Comparison of ENCODE assay signal across 8 cellular contexts in genomic region chr7:33061282-33061928, GRCh38. TPM values are rescaled to one million over a fixed set of nuclear protein-coding genes. Genes with fewer than 3 reads are reported as not detected.
A peak's percentile ranks its signal among the peaks of the same experiment; 100 is the strongest.
DNase-seq lines count a peak whose midpoint lies in the region; ATAC-seq, FAIRE-seq and TF ChIP-seq lines count a peak whose summit lies in the region.

No MANE protein-coding gene starts in this region.

- H3K4me3 Mint-ChIP-seq in activated T-cell treated with anti-CD3 and anti-CD28 coated beads, Interleukin-2, amount 50 U/mL, for 4 hours: peak overlapping the region; percentile 94
- peak overlapping the region; percentile 95 for H3K4me3 Mint-ChIP-seq in activated CD8-positive, alpha-beta T cell treated with anti-CD3 and anti-CD28 coated beads for 36 hours

- H3K9me3 Mint-ChIP-seq in activated T-cell treated with anti-CD3 and anti-CD28 coated beads, Interleukin-2, amount 50 U/mL, for 4 hours: peaks cover 7% of the 10 kb centered on the region
- peaks cover 8% of the 10 kb centered on the region for H3K9me3 Mint-ChIP-seq in activated CD8-positive, alpha-beta T cell treated with anti-CD3 and anti-CD28 coated beads for 36 hours

- no peak for DNase-seq in activated T-cell treated with anti-CD3 and anti-CD28 coated beads, Interleukin-2, amount 50 U/mL, for 4 hours
- no peak for DNase-seq in activated T-cell treated with anti-CD3 and anti-CD28 coated beads for 4 hours
- DNase-seq in activated CD8-positive, alpha-beta T cell treated with anti-CD3 and anti-CD28 coated beads for 36 hours: no peak
- DNase-seq in kidney: no peak
- no peak for DNase-seq in tibial nerve (ENCODE audit: low spot score in 2 of 2)
- DNase-seq in islet precursor cell: no peak

- peak overlapping the region; percentile 86 for H3K27ac Mint-ChIP-seq in activated CD8-positive, alpha-beta T cell treated with anti-CD3 and anti-CD28 coated beads for 36 hours

- H3K4me1 Mint-ChIP-seq in activated T-cell treated with anti-CD3 and anti-CD28 coated beads, Interleukin-2, amount 50 U/mL, for 4 hours (ENCODE audit: low read depth): peaks cover 42% of the 10 kb centered on the region
- peaks cover 29% of the 10 kb centered on the region for H3K4me1 Mint-ChIP-seq in activated CD8-positive, alpha-beta T cell treated with anti-CD3 and anti-CD28 coated beads for 36 hours (ENCODE audit: low read depth)

- H3K4me1 ChIP-seq in kidney (ENCODE audit: control insufficient read depth in 1 of 2, insufficient read depth in 1 of 2, low read depth in 1 of 2, low read length in 2 of 2) (peaks cover 2% of the 10 kb centered on the region in 2 donors), tibial nerve (peaks cover 0 to 40% (median 12%) of the 10 kb centered on the region in 4 donors)

- CTCF ChIA-PET in activated CD8-positive, alpha-beta T cell treated with anti-CD3 and anti-CD28 coated beads for 36 hours (lab: Charles Lee): interaction anchor here (1.0 to 5.6 kb wide), 4 partner anchors 8 to 215 kb away, joined by 3 to 41 read pairs (median 8); partner anchors contain the start of gene RP9

- H3K4me3 ChIP-seq in kidney (ENCODE audit: low read length in 2 of 2) (peak overlapping the region; percentile 84 to 86), tibial nerve (peak overlapping the region; percentile 70 to 99 (median 81))

- H3K27ac ChIP-seq in kidney (ENCODE audit: low read depth in 2 of 2, low read length in 2 of 2) (no peak overlapping the region), tibial nerve (peak overlapping the region in 1 of 4 donors; percentile 97)

- H3K36me3 ChIP-seq in kidney (ENCODE audit: control insufficient read depth in 1 of 2, insufficient read depth in 2 of 2, low read length in 2 of 2) (no peaks in the 10 kb centered on the region), tibial nerve (no peaks in the 10 kb centered on the region)

- peaks cover 0 to 4% of the 10 kb centered on the region in 2 donors for H3K9me3 ChIP-seq in kidney (ENCODE audit: control insufficient read depth in 1 of 2, low read length in 2 of 2)
- H3K9me3 ChIP-seq in tibial nerve: peaks cover 0 to 12% (median 0%) of the 10 kb centered on the region in 4 donors

- peak overlapping the region; percentile 25 to 75 for H3K9ac ChIP-seq in kidney (ENCODE audit: low read length in 2 of 2)

- no peak for TF ChIP-seq EP300 in tibial nerve (IDR thresholded peaks at IDR 0.05)

- H3K27me3 ChIP-seq in tibial nerve: no peaks in the 10 kb centered on the region

- FAIRE-seq in kidney (lab: Jason Lieb, UNC): no peak

- peaks cover 2% of the 10 kb centered on the region for H3K27me3 Mint-ChIP-seq in activated T-cell treated with anti-CD3 and anti-CD28 coated beads, Interleukin-2, amount 50 U/mL, for 4 hours (ENCODE audit: low read depth)
- no peaks in the 10 kb centered on the region for H3K27me3 Mint-ChIP-seq in activated CD8-positive, alpha-beta T cell treated with anti-CD3 and anti-CD28 coated beads for 36 hours

- ATAC-seq in activated T-cell treated with anti-CD3 and anti-CD28 coated beads, Interleukin-2, amount 50 U/mL, for 4 hours: no peak
- no peak for ATAC-seq in activated CD8-positive, alpha-beta T cell treated with anti-CD3 and anti-CD28 coated beads for 36 hours
- ATAC-seq in HG02884 (IDR thresholded peaks at IDR 0.05; ENCODE audit: unreplicated experiment) (no peak), HG03097 (IDR thresholded peaks at IDR 0.05; ENCODE audit: low FRiP score, unreplicated experiment) (no peak)

- H3K36me3 Mint-ChIP-seq in activated T-cell treated with anti-CD3 and anti-CD28 coated beads, Interleukin-2, amount 50 U/mL, for 4 hours (ENCODE audit: insufficient read depth): peaks cover 16% of the 10 kb centered on the region
- peaks cover 28% of the 10 kb centered on the region for H3K36me3 Mint-ChIP-seq in activated CD8-positive, alpha-beta T cell treated with anti-CD3 and anti-CD28 coated beads for 36 hours (ENCODE audit: low read depth)

- WGBS in tibial nerve, 2 donors: 29 to 30% methylated on average over 7 of the region's 7 CpGs

- no peak for TF ChIP-seq POLR2A in tibial nerve (IDR thresholded peaks at IDR 0.05)

- intact Hi-C loops in activated CD8-positive, alpha-beta T cell treated with anti-CD3 and anti-CD28 coated beads for 36 hours (cut with micrococcal nuclease): loop anchor here (5.0 kb wide), 1 partner anchor 46 kb away; the partner anchor contains the start of gene RP9
- intact Hi-C loops in kidney (cut with DNase I): no loop called here

- POLR2A ChIA-PET in activated CD8-positive, alpha-beta T cell treated with anti-CD3 and anti-CD28 coated beads for 36 hours (lab: Charles Lee): interaction anchor here (0.6 to 3.1 kb wide), 9 partner anchors 12 to 170 kb away, joined by 3 to 20 read pairs (median 4); partner anchors contain the start of gene KBTBD2

- no peak for TF ChIP-seq CTCF in activated CD8-positive, alpha-beta T cell treated with anti-CD3 and anti-CD28 coated beads for 36 hours (IDR thresholded peaks at IDR 0.05)
- TF ChIP-seq CTCF in kidney (IDR thresholded peaks at IDR 0.05; ENCODE audit: borderline replicate concordance, extremely low read depth, insufficient read depth): no peak
- no peak for TF ChIP-seq CTCF in tibial nerve (IDR thresholded peaks at IDR 0.05)

RNA-seq across cellular contexts. Expression of gene NT5C3A, which starts 1.2 kb away (rescaled TPM):
- 10 to 100 TPM; 26.6 to 37.8 (median 35.9) TPM for total RNA-seq in activated T-cell treated with anti-CD3 and anti-CD28 coated beads, Interleukin-2, amount 50 U/mL, for 4 hours
- 10 to 100 TPM; 34.2 to 37.7 TPM for total RNA-seq in activated CD8-positive, alpha-beta T cell treated with anti-CD3 and anti-CD28 coated beads for 36 hours
- total RNA-seq in kidney: 29.0 TPM
- polyA plus RNA-seq in kidney (ENCODE audit: insufficient read depth, low read depth, low replicate concordance): 22.2 TPM
- total RNA-seq in tibial nerve: 10 to 100 TPM; 18.6 to 41.3 (median 26.8) TPM

RNA-seq across cellular contexts. Expression of gene RP9, which starts 47.8 kb away (rescaled TPM):
- total RNA-seq in activated T-cell treated with anti-CD3 and anti-CD28 coated beads, Interleukin-2, amount 50 U/mL, for 4 hours: 10 to 100 TPM; 29.3 to 30.9 (median 30.6) TPM
- total RNA-seq in activated CD8-positive, alpha-beta T cell treated with anti-CD3 and anti-CD28 coated beads for 36 hours: 10 to 100 TPM; 14.2 to 15.4 TPM
- total RNA-seq in kidney: 11.3 TPM
- polyA plus RNA-seq in kidney (ENCODE audit: insufficient read depth, low read depth, low replicate concordance): 26.1 TPM
- 10 to 100 TPM in 3 of 4 donors, 1 to 10 TPM in 1; 7.5 to 22.9 (median 16.9) TPM for total RNA-seq in tibial nerve
